28 cellular contexts compared by ENCODE assay signal in the genomic region with DNA sequence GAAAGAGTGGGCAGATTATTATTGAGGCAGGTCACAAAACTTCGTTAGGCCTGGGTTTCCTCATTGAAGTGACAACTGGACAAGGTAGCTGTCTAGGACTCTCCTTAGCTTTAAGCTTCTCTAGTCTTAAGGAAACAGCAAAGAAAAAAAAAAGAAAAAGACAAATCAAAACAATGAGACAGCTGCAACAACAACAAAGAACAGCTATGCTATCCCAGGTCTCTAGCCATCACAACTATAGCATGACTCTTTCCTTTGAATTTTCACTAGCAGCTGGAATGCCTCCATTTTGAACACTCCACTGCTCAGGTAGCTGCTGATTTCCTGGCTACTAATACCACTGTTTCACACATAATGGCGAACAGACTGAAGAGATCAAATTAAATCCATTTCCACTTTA.
"Had no signal": no experiment of that assay in that cellular context is flagged by ENCODE, and none has a peak within 500 bp of the region (broad histone marks: within the 10 kb centered on the region; RNA-seq: fewer than 3 reads in every experiment).

No MANE protein-coding gene starts in this region.

- H3K27me3 ChIP-seq: brain microvascular endothelial cell had no signal

- H3K27ac Mint-ChIP-seq: activated CD4-positive, alpha-beta memory T cell treated with anti-CD3 and anti-CD28 coated beads, Interleukin-2, amount 10 ng/mL, durations not matched to agents 7 days and 5 days; activated naive CD4-positive, alpha-beta T cell treated with anti-CD3 and anti-CD28 coated beads for 36 hours; activated naive CD8-positive, alpha-beta T cell; activated T-helper 17 cell treated with anti-CD3 and anti-CD28 coated beads, Interleukin-2, amount 50 U/mL, for 72 hours had no signal

- H3K4me1 Mint-ChIP-seq: activated CD4-positive, alpha-beta memory T cell treated with anti-CD3 and anti-CD28 coated beads, Interleukin-2, amount 10 ng/mL, durations not matched to agents 7 days and 5 days; activated T-helper 17 cell treated with anti-CD3 and anti-CD28 coated beads, Interleukin-2, amount 50 U/mL, for 72 hours had no signal

- H3K27ac ChIP-seq: brain microvascular endothelial cell, KMS-11, VCaP had no signal

- H3K4me3 Mint-ChIP-seq: activated CD4-positive, alpha-beta memory T cell treated with anti-CD3 and anti-CD28 coated beads, Interleukin-2, amount 10 ng/mL, durations not matched to agents 7 days and 5 days; activated naive CD4-positive, alpha-beta T cell treated with anti-CD3 and anti-CD28 coated beads for 36 hours; activated naive CD8-positive, alpha-beta T cell; activated T-helper 17 cell treated with anti-CD3 and anti-CD28 coated beads, Interleukin-2, amount 50 U/mL, for 72 hours had no signal

- H3K9ac ChIP-seq: KMS-11 had no signal

- ATAC-seq: activated T-helper 17 cell treated with anti-CD3 and anti-CD28 coated beads, Interleukin-2, amount 50 U/mL, for 72 hours had no signal

- H3K36me3 ChIP-seq: brain microvascular endothelial cell had no signal

- H3K9me3 Mint-ChIP-seq: activated naive CD4-positive, alpha-beta T cell treated with anti-CD3 and anti-CD28 coated beads for 36 hours; activated T-helper 17 cell treated with anti-CD3 and anti-CD28 coated beads, Interleukin-2, amount 50 U/mL, for 72 hours had no signal

- H3K27me3 Mint-ChIP-seq: activated CD4-positive, alpha-beta memory T cell treated with anti-CD3 and anti-CD28 coated beads, Interleukin-2, amount 10 ng/mL, durations not matched to agents 7 days and 5 days; activated T-helper 17 cell treated with anti-CD3 and anti-CD28 coated beads, Interleukin-2, amount 50 U/mL, for 72 hours had no signal

- H3K36me3 Mint-ChIP-seq: activated naive CD8-positive, alpha-beta T cell had no signal

- DNase-seq: activated CD4-positive, alpha-beta memory T cell treated with anti-CD3 and anti-CD28 coated beads, Interleukin-2, amount 10 ng/mL, durations not matched to agents 7 days and 5 days; activated CD4-positive, alpha-beta T cell treated with anti-CD3 and anti-CD28 coated beads, Interleukin-2, amount 50 U/mL, for 1 hour; activated CD4-positive, CD25-positive, alpha-beta regulatory T cell; activated gamma-delta T cell; activated naive CD4-positive, alpha-beta T cell treated with anti-CD3 and anti-CD28 coated beads for 36 hours; activated T-cell treated with anti-CD3 and anti-CD28 coated beads for 4 hours; activated T-cell treated with anti-CD3 and anti-CD28 coated beads, Interleukin-2, amount 50 U/mL, for 48 hours; amygdala; brain microvascular endothelial cell; caudate nucleus; MM.1S; NCI-H1105 treated with DMSO at 0.1 percent for 48 hours; NCI-H1436 treated with DMSO at 0.1 percent for 48 hours; NCI-H187; NCI-H2081; NCI-H2171 treated with DMSO at 0.1 percent for 48 hours; NCI-H226; NCI-H510A; NCI-H526 treated with DMSO at 0.1 percent for 48 hours; NCI-H82; SIG-M5; T-helper 2 cell; T1000 had no signal

- FAIRE-seq: astrocyte had no signal

- H3K4me2 ChIP-seq: KMS-11 had no signal
